8 cellular contexts compared by ENCODE assay signal in genomic region chr3:177816667-177817208, GRCh38.
DNase-seq lines count a peak whose midpoint lies in the region; ATAC-seq, FAIRE-seq and TF ChIP-seq lines count a peak whose summit lies in the region.

No MANE protein-coding gene starts in this region.

- CTCF ChIA-PET in HepG2 (lab: Yijun Ruan, JAX; ENCODE audit: low intra/inter-chr PET ratio, low total read pairs) = no interaction called here

- no peak for TF ChIP-seq RAD21 in HepG2 (CRISPR knock-in tag; IDR thresholded peaks at IDR 0.05)

- H3K36me3 ChIP-seq in bronchial epithelial cell (ENCODE audit: control insufficient read depth, insufficient read depth, low read length) (no peaks in the 10 kb centered on the region), HepG2 (replicated peaks in 1 of 2; ENCODE audit: control insufficient read depth in 1 of 2, insufficient read depth in 2 of 2, low read length in 2 of 2) (no peaks in the 10 kb centered on the region)

- H3K27me3 ChIP-seq in bronchial epithelial cell (ENCODE audit: control insufficient read depth, insufficient read depth, low read length) (no peaks in the 10 kb centered on the region), HepG2 (ENCODE audit: control insufficient read depth in 1 of 2, insufficient read depth in 2 of 2, low read length in 2 of 2) (no peaks in the 10 kb centered on the region)

- intact Hi-C loops in HepG2 (cut with micrococcal nuclease; ENCODE audit: unreplicated experiment) = no loop called here

- FAIRE-seq in bronchial epithelial cell (lab: Jason Lieb, UNC) (peak; percentile 55), HepG2 (lab: Jason Lieb, UNC) (peak; percentile 72)

- TF ChIP-seq EP300 in HepG2 (IDR thresholded peaks at IDR 0.05; ENCODE audit: low read depth in 2 of 2, low read length in 2 of 2) = peak in 1 of 2 experiments; percentile 74; a peak in 1 of 4 replicates
- TF ChIP-seq EP300 in HepG2 (CRISPR knock-in tag; IDR thresholded peaks at IDR 0.05; ENCODE audit: borderline replicate concordance) = no peak; the same call in 1 of the 2 replicates

- no peak overlapping the region for H3K4me3 Mint-ChIP-seq in activated naive CD8-positive, alpha-beta T cell treated with anti-CD3 and anti-CD28 coated beads for 36 hours

- peaks cover 1% of the 10 kb centered on the region for H3K9me3 Mint-ChIP-seq in activated naive CD8-positive, alpha-beta T cell treated with anti-CD3 and anti-CD28 coated beads for 36 hours

- 0 out of 2 replicates have a peak, but pooled peaks have one; percentile 12 for TF ChIP-seq CTCF in 22Rv1 (IDR thresholded peaks at IDR 0.05)
- peak; percentile 24 for TF ChIP-seq CTCF in bronchial epithelial cell (IDR thresholded peaks at IDR 0.05; ENCODE audit: insufficient read depth, low read length, severe bottlenecking)
- peak; percentile 16; the same call in 1 of the 2 replicates for TF ChIP-seq CTCF in HepG2 (CRISPR knock-in tag; IDR thresholded peaks at IDR 0.05)

- no peak overlapping the region for H3K4me3 ChIP-seq in bronchial epithelial cell (ENCODE audit: low read depth, low read length)
- no peak overlapping the region for H3K4me3 ChIP-seq in HepG2 (replicated peaks in 1 of 3; ENCODE audit: insufficient read depth in 1 of 3, low read depth in 2 of 3, low read length in 3 of 3)

- TF ChIP-seq POLR2A in HepG2 (IDR thresholded peaks at IDR 0.05; ENCODE audit: insufficient read depth in 1 of 2, low read depth in 2 of 2, low read length in 2 of 2) = no peak

- 16% methylated on average over 6 of the region's 6 CpGs for WGBS in HepG2 (ENCODE audit: low lambda C conversion rate)

- no peak overlapping the region for H3K9ac ChIP-seq in HepG2 (ENCODE audit: insufficient read depth, low read depth, low read length)

- H2AFZ ChIP-seq in HepG2 (ENCODE audit: low read length) = peak overlapping the region; percentile 98

- no peaks in the 10 kb centered on the region for H3K79me2 ChIP-seq in HepG2 (ENCODE audit: insufficient read depth, low read length)

- peaks cover 30% of the 10 kb centered on the region for H3K4me1 ChIP-seq in HepG2 (ENCODE audit: insufficient read depth, low read length)

- no peaks in the 10 kb centered on the region for H4K20me1 ChIP-seq in HepG2 (ENCODE audit: insufficient read depth, low read length)

- ATAC-seq in HepG2 = peak; percentile 76

- no peaks in the 10 kb centered on the region for H3K27me3 Mint-ChIP-seq in activated naive CD8-positive, alpha-beta T cell treated with anti-CD3 and anti-CD28 coated beads for 36 hours

- peak overlapping the region; percentile 61 for H3K4me2 ChIP-seq in HepG2 (ENCODE audit: low read depth, low read length)

- DNase-seq in LHCN-M2 (ENCODE audit: low read depth) (peak; percentile 66), bronchial epithelial cell (ENCODE audit: low read depth) (peak; percentile 98), HepG2 (ENCODE audit: low spot score) (peak; percentile 69), NCI-H510A (lab: John Stamatoyannopoulos, UW) (no peak), KBM-7 (no peak)
- no peak for DNase-seq in effector CD8-positive, alpha-beta T cell (lab: John Stamatoyannopoulos, UW)
- DNase-seq in activated naive CD8-positive, alpha-beta T cell treated with anti-CD3 and anti-CD28 coated beads for 36 hours = no peak

- H3K9me3 ChIP-seq in HepG2 (ENCODE audit: low read length) = no peaks in the 10 kb centered on the region

- BruUV-seq in HepG2 (replicated peaks; lab: Mats Ljungman, UMichigan) = no TSS peak

- H3K27ac ChIP-seq in 22Rv1 (no peak overlapping the region), HepG2 (ENCODE audit: extremely low read length, insufficient read depth, low read length) (peak overlapping the region; percentile 46)

- peaks cover 16% of the 10 kb centered on the region for H3K4me1 Mint-ChIP-seq in activated naive CD8-positive, alpha-beta T cell treated with anti-CD3 and anti-CD28 coated beads for 36 hours

- POLR2A ChIA-PET in HepG2 (lab: Yijun Ruan, JAX) = no interaction called here

- H3K27ac Mint-ChIP-seq in activated naive CD8-positive, alpha-beta T cell treated with anti-CD3 and anti-CD28 coated beads for 36 hours = no peak overlapping the region

- in situ Hi-C loops in HepG2 (cut with HindIII; ENCODE audit: extremely low pct_ligation_motif_present, low pct_unique_long_range_greater_than_20kb) (no loop called here), KBM-7 (cut with MboI; ENCODE audit: low pct_unique_long_range_greater_than_20kb, low sequenced_read_pairs) (no loop called here)

- no peaks in the 10 kb centered on the region for H3K36me3 Mint-ChIP-seq in activated naive CD8-positive, alpha-beta T cell treated with anti-CD3 and anti-CD28 coated beads for 36 hours

TF ChIP-seq in HepG2, 621 proteins besides CTCF, POLR2A, EP300 and RAD21 (continues in another document):
- peak; percentile 8; the same call in 1 of the 2 replicates for TF ChIP-seq HNF4G (IDR thresholded peaks at IDR 0.05; ENCODE audit: borderline replicate concordance, low read depth, low read length)
- no peak for TF ChIP-seq HNF4G (CRISPR knock-in tag; IDR thresholded peaks at IDR 0.05; ENCODE audit: borderline replicate concordance, low read depth)
- TF ChIP-seq GATAD2A (CRISPR knock-in tag; IDR thresholded peaks at IDR 0.05) = peak; percentile 24; the same call in 1 of the 2 replicates
- TF ChIP-seq ZMYM4 (CRISPR knock-in tag; IDR thresholded peaks at IDR 0.05) = peak; percentile 34; the same call in 1 of the 2 replicates
- no peak for TF ChIP-seq FOXP1 (IDR thresholded peaks at IDR 0.05)
- 0 out of 2 replicates have a peak, but pooled peaks have one; percentile 9 for TF ChIP-seq FOXP1 (CRISPR knock-in tag; IDR thresholded peaks at IDR 0.05)
- peak; percentile 32; the same call in 1 of the 2 replicates for TF ChIP-seq ETV5 (CRISPR knock-in tag; IDR thresholded peaks at IDR 0.05; ENCODE audit: borderline replicate concordance)
- peak; percentile 24; the same call in 1 of the 2 replicates for TF ChIP-seq ISL2 (CRISPR knock-in tag; IDR thresholded peaks at IDR 0.05)
- no peak for TF ChIP-seq SOX13 (IDR thresholded peaks at IDR 0.05)
- 0 out of 4 replicates have a peak, but pooled peaks of 1 of the 2 experiments have one; percentile 13 for TF ChIP-seq SOX13 (CRISPR knock-in tag; conservative IDR thresholded peaks at IDR 0.05 in 1 of 2, IDR thresholded peaks at IDR 0.05 in 1 of 2)
- TF ChIP-seq ZNF225 (CRISPR knock-in tag; IDR thresholded peaks at IDR 0.05) = no peak
- peak; percentile 51; the same call in 1 of the 2 replicates for TF ChIP-seq CEBPB (IDR thresholded peaks at IDR 0.05; ENCODE audit: borderline replicate concordance, low read depth, low read length)
- TF ChIP-seq CEBPG (CRISPR knock-in tag; IDR thresholded peaks at IDR 0.05) = peak; percentile 68
- TF ChIP-seq MED13 (CRISPR knock-in tag; IDR thresholded peaks at IDR 0.05) = 0 out of 2 replicates have a peak, but pooled peaks have one; percentile 41
- TF ChIP-seq ZNF12 (CRISPR knock-in tag; IDR thresholded peaks at IDR 0.05) = no peak
- TF ChIP-seq, protein P1, sequence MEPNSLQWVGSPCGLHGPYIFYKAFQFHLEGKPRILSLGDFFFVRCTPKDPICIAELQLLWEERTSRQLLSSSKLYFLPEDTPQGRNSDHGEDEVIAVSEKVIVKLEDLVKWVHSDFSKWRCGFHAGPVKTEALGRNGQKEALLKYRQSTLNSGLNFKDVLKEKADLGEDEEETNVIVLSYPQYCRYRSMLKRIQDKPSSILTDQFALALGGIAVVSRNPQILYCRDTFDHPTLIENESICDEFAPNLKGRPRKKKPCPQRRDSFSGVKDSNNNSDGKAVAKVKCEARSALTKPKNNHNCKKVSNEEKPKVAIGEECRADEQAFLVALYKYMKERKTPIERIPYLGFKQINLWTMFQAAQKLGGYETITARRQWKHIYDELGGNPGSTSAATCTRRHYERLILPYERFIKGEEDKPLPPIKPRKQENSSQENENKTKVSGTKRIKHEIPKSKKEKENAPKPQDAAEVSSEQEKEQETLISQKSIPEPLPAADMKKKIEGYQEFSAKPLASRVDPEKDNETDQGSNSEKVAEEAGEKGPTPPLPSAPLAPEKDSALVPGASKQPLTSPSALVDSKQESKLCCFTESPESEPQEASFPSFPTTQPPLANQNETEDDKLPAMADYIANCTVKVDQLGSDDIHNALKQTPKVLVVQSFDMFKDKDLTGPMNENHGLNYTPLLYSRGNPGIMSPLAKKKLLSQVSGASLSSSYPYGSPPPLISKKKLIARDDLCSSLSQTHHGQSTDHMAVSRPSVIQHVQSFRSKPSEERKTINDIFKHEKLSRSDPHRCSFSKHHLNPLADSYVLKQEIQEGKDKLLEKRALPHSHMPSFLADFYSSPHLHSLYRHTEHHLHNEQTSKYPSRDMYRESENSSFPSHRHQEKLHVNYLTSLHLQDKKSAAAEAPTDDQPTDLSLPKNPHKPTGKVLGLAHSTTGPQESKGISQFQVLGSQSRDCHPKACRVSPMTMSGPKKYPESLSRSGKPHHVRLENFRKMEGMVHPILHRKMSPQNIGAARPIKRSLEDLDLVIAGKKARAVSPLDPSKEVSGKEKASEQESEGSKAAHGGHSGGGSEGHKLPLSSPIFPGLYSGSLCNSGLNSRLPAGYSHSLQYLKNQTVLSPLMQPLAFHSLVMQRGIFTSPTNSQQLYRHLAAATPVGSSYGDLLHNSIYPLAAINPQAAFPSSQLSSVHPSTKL (CRISPR knock-in tag; IDR thresholded peaks at IDR 0.05) = peak; percentile 39
- TF ChIP-seq SRSF1 (optimal IDR thresholded peaks at IDR 0.05; ENCODE audit: low read depth, low read length) = no peak
- TF ChIP-seq FOSL2 (CRISPR knock-in tag; IDR thresholded peaks at IDR 0.05) = peak; percentile 66
- TF ChIP-seq HNF4A (CRISPR knock-in tag; IDR thresholded peaks at IDR 0.05) = peak; percentile 30
- TF ChIP-seq ZNF792 (CRISPR knock-in tag; IDR thresholded peaks at IDR 0.05) = peak; percentile 14; the same call in 1 of the 2 replicates
- TF ChIP-seq, protein P2, sequence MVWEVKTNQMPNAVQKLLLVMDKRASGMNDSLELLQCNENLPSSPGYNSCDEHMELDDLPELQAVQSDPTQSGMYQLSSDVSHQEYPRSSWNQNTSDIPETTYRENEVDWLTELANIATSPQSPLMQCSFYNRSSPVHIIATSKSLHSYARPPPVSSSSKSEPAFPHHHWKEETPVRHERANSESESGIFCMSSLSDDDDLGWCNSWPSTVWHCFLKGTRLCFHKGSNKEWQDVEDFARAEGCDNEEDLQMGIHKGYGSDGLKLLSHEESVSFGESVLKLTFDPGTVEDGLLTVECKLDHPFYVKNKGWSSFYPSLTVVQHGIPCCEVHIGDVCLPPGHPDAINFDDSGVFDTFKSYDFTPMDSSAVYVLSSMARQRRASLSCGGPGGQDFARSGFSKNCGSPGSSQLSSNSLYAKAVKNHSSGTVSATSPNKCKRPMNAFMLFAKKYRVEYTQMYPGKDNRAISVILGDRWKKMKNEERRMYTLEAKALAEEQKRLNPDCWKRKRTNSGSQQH (CRISPR knock-in tag; IDR thresholded peaks at IDR 0.05; ENCODE audit: low read depth) = no peak
- TF ChIP-seq SOX6 (IDR thresholded peaks at IDR 0.05) = no peak
- TF ChIP-seq SOX6 (CRISPR knock-in tag; IDR thresholded peaks at IDR 0.05) = peak; percentile 42; the same call in 1 of the 2 replicates

Comparison
In these comparisons a context has a peak if more than half of its experiments do, and no peak if none do; other contexts are left out.
1. DNase-seq: peak in LHCN-M2 (single experiment), bronchial epithelial cell (single experiment) and HepG2 (single experiment); none in effector CD8-positive, alpha-beta T cell (single experiment), NCI-H510A (single experiment), activated naive CD8-positive, alpha-beta T cell treated with anti-CD3 and anti-CD28 coated beads for 36 hours (single experiment) and KBM-7 (single experiment).
2. Peak in every context shown above with its lines, with median percentiles within 50 percentile points of each other: CTCF ChIP-seq.